11 cellular contexts compared by ENCODE assay signal in the genomic region with DNA sequence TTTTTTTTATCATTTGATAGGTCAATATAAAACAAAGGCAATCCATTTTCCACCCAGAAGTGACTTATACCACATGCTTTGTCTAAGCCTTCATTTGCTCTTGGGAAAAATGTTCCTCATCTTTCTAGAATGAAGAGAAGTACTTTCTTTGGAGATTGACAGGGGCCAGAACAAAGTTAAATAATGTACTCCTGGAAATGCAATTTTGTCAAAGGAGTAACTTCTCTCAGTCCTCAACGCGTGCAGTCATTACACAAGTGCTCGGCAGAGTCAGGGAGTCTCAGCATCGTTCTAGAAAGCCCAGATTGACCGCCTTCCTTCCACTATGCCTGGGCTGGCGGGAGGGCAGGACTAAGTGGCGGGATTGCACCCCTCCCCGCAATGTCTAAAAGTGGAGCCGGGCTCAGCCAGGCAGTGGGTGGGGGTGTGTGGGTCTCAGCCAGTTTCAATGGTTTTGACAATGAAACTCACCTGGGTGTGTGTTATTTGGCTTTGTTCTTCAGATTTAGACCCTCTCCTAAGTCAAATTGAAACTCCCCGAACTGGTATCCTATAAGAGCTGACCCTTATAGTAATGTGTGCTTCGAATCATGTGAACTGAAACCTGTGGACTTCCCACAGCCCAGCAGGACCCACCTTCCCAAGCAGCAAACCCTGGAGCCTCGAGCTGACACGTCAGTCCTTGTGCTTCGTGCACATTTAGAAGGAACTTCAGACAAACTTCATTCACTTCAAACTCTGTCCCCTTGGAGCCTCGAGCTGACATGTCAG.
DNase-seq lines count a peak whose midpoint lies in the region; ATAC-seq and TF ChIP-seq lines count a peak whose summit lies in the region.
"Had no signal": no experiment of that assay in that cellular context is flagged by ENCODE, and none has a peak within 500 bp of the region (broad histone marks: within the 10 kb centered on the region; RNA-seq: fewer than 3 reads in every experiment).

No MANE protein-coding gene starts in this region.

- no peaks in the 10 kb centered on the region for H3K27me3 Mint-ChIP-seq in natural killer cell treated with Interleukin-12 subunit alpha and Interleukin-12 subunit beta and Interleukin-15 and Interleukin-18, amount 100 ng/mL, for 72 hours
- no peaks in the 10 kb centered on the region for H3K27me3 Mint-ChIP-seq in natural killer cell (ENCODE audit: low read depth in 2 of 2)
- H3K27me3 Mint-ChIP-seq in mesothelial cell of epicardium (ENCODE audit: low read depth): peaks cover 10% of the 10 kb centered on the region
- no peaks in the 10 kb centered on the region for H3K27me3 Mint-ChIP-seq in stimulated activated naive CD8-positive, alpha-beta T cell treated with anti-CD3 and anti-CD28 coated beads, Interleukin-15, amount 100 ng/mL, for 72 hours

- no peak overlapping the region for H3K4me3 Mint-ChIP-seq in natural killer cell treated with Interleukin-12 subunit alpha and Interleukin-12 subunit beta and Interleukin-15 and Interleukin-18, amount 100 ng/mL, for 72 hours
- H3K4me3 Mint-ChIP-seq in natural killer cell (no peak overlapping the region), mesothelial cell of epicardium (no peak overlapping the region)
- no peak overlapping the region for H3K4me3 Mint-ChIP-seq in stimulated activated naive CD8-positive, alpha-beta T cell treated with anti-CD3 and anti-CD28 coated beads, Interleukin-15, amount 100 ng/mL, for 72 hours

- no peaks in the 10 kb centered on the region for H3K36me3 Mint-ChIP-seq in natural killer cell treated with Interleukin-12 subunit alpha and Interleukin-12 subunit beta and Interleukin-15 and Interleukin-18, amount 100 ng/mL, for 72 hours
- H3K36me3 Mint-ChIP-seq in natural killer cell (no peaks in the 10 kb centered on the region), mesothelial cell of epicardium (no peaks in the 10 kb centered on the region)

- intact Hi-C loops in natural killer cell (cut with micrococcal nuclease): no loop called here

- ATAC-seq in natural killer cell treated with Interleukin-12 subunit alpha and Interleukin-12 subunit beta and Interleukin-15 and Interleukin-18, amount 100 ng/mL, for 72 hours: no peak
- ATAC-seq in natural killer cell (no peak), GM21786 (IDR thresholded peaks at IDR 0.05; ENCODE audit: unreplicated experiment) (peak; percentile 24), HG03342 (IDR thresholded peaks at IDR 0.05; ENCODE audit: unreplicated experiment) (peak; percentile 35)
- no peak for ATAC-seq in stimulated activated naive CD8-positive, alpha-beta T cell treated with anti-CD3 and anti-CD28 coated beads, Interleukin-15, amount 100 ng/mL, for 72 hours

- no peaks in the 10 kb centered on the region for H3K9me3 Mint-ChIP-seq in natural killer cell treated with Interleukin-12 subunit alpha and Interleukin-12 subunit beta and Interleukin-15 and Interleukin-18, amount 100 ng/mL, for 72 hours
- H3K9me3 Mint-ChIP-seq in natural killer cell (no peaks in the 10 kb centered on the region), mesothelial cell of epicardium (no peaks in the 10 kb centered on the region)
- no peaks in the 10 kb centered on the region for H3K9me3 Mint-ChIP-seq in stimulated activated naive CD8-positive, alpha-beta T cell treated with anti-CD3 and anti-CD28 coated beads, Interleukin-15, amount 100 ng/mL, for 72 hours

- H3K4me1 Mint-ChIP-seq in natural killer cell treated with Interleukin-12 subunit alpha and Interleukin-12 subunit beta and Interleukin-15 and Interleukin-18, amount 100 ng/mL, for 72 hours (ENCODE audit: low read depth in 2 of 2): peaks cover 48 to 62% of the 10 kb centered on the region in 2 donors
- H3K4me1 Mint-ChIP-seq in natural killer cell (peaks cover 10 to 11% of the 10 kb centered on the region in 2 donors), mesothelial cell of epicardium (peaks cover 1% of the 10 kb centered on the region)
- peaks cover 88% of the 10 kb centered on the region for H3K4me1 Mint-ChIP-seq in stimulated activated naive CD8-positive, alpha-beta T cell treated with anti-CD3 and anti-CD28 coated beads, Interleukin-15, amount 100 ng/mL, for 72 hours

- peak overlapping the region; percentile 14 to 29 for H3K27ac Mint-ChIP-seq in natural killer cell treated with Interleukin-12 subunit alpha and Interleukin-12 subunit beta and Interleukin-15 and Interleukin-18, amount 100 ng/mL, for 72 hours
- H3K27ac Mint-ChIP-seq in natural killer cell (no peak overlapping the region), mesothelial cell of epicardium (no peak overlapping the region)
- H3K27ac Mint-ChIP-seq in stimulated activated naive CD8-positive, alpha-beta T cell treated with anti-CD3 and anti-CD28 coated beads, Interleukin-15, amount 100 ng/mL, for 72 hours: no peak overlapping the region

- TF ChIP-seq CTCF in natural killer cell (IDR thresholded peaks at IDR 0.05) (no peak), mesothelial cell of epicardium (IDR thresholded peaks at IDR 0.05; ENCODE audit: unreplicated experiment) (no peak)

- no peak for DNase-seq in natural killer cell treated with Interleukin-12 subunit alpha and Interleukin-12 subunit beta and Interleukin-15 and Interleukin-18, amount 100 ng/mL, for 72 hours (ENCODE audit: low spot score)
- no peak for DNase-seq in natural killer cell
- DNase-seq in stimulated activated CD4-positive, alpha-beta T cell treated with anti-CD3 and anti-CD28 coated beads, Interleukin-4, amount 100 ng/mL, for 4 hours: no peak
- no peak for DNase-seq in mesothelial cell of epicardium (ENCODE audit: low spot score in 2 of 2, unreplicated experiment in 2 of 2)
- no peak for DNase-seq in stimulated activated naive CD8-positive, alpha-beta T cell treated with anti-CD3 and anti-CD28 coated beads, Interleukin-15, amount 100 ng/mL, for 72 hours
- no peak for DNase-seq in NCI-H526 (lab: John Stamatoyannopoulos, UW)
- DNase-seq: brain microvascular endothelial cell, erythroblast, NCI-H748 treated with DMSO at 0.1 percent for 48 hours had no signal

Comparison
In these comparisons a context has a peak if more than half of its experiments do, and no peak if none do; other contexts are left out.
1. H3K27ac Mint-ChIP-seq: peak in natural killer cell treated with Interleukin-12 subunit alpha and Interleukin-12 subunit beta and Interleukin-15 and Interleukin-18, amount 100 ng/mL, for 72 hours (2 of 2); none in natural killer cell (0 of 2), mesothelial cell of epicardium (single experiment) and stimulated activated naive CD8-positive, alpha-beta T cell treated with anti-CD3 and anti-CD28 coated beads, Interleukin-15, amount 100 ng/mL, for 72 hours (0 of 2).
2. ATAC-seq: peak in GM21786 (single experiment) and HG03342 (single experiment); none in natural killer cell treated with Interleukin-12 subunit alpha and Interleukin-12 subunit beta and Interleukin-15 and Interleukin-18, amount 100 ng/mL, for 72 hours (0 of 2), natural killer cell (0 of 3) and stimulated activated naive CD8-positive, alpha-beta T cell treated with anti-CD3 and anti-CD28 coated beads, Interleukin-15, amount 100 ng/mL, for 72 hours (single experiment).